ENCODE assay signal across 18 cellular contexts in genomic region chr20:51490635-51491034, GRCh38. TPM values are rescaled to one million over a fixed set of nuclear protein-coding genes. Genes with fewer than 3 reads are reported as not detected.
DNase-seq lines count a peak whose midpoint lies in the region; ATAC-seq and TF ChIP-seq lines count a peak whose summit lies in the region.
"Had no signal": no experiment of that assay in that cellular context is flagged by ENCODE, and none has a peak within 500 bp of the region (broad histone marks: within the 10 kb centered on the region; RNA-seq: fewer than 3 reads in every experiment).

No MANE protein-coding gene starts in this region.

- no peaks in the 10 kb centered on the region for H3K9me3 ChIP-seq in CD4-positive, CD25-positive, alpha-beta regulatory T cell (ENCODE audit: control insufficient read depth in 2 of 2, low read length in 2 of 2)
- H3K9me3 ChIP-seq in Karpas-422 (ENCODE audit: low read length) = no peaks in the 10 kb centered on the region
- H3K9me3 ChIP-seq: BLaER1 treated with 17β-estradiol and CSF1 and Interleukin-3, amounts not matched to agents 10 nM and 100 nM had no signal

- ATAC-seq in activated T-cell treated with anti-CD3 and anti-CD28 coated beads, Interleukin-2, amount 50 U/mL, for 4 hours = no peak
- ATAC-seq in CD4-positive, CD25-positive, alpha-beta regulatory T cell (ENCODE audit: low read depth in 2 of 2) = no peak
- no peak for ATAC-seq in GM21723 (IDR thresholded peaks at IDR 0.05; ENCODE audit: unreplicated experiment)
- ATAC-seq: PC-3 had no signal

- no peak overlapping the region for H3K27ac ChIP-seq in CD4-positive, CD25-positive, alpha-beta regulatory T cell (ENCODE audit: insufficient read depth, low read length, poor library complexity, severe bottlenecking)
- peak overlapping the region; percentile 44; the same call in 1 of the 2 replicates for H3K27ac ChIP-seq in Karpas-422 (ENCODE audit: low read length)
- H3K27ac ChIP-seq: BLaER1 treated with 17β-estradiol and CSF1 and Interleukin-3, amounts not matched to agents 10 nM and 100 nM had no signal

- no peak overlapping the region for H2AFZ ChIP-seq in Karpas-422 (ENCODE audit: low read length)

- peaks cover 87% of the 10 kb centered on the region for H3K4me1 Mint-ChIP-seq in activated T-cell treated with anti-CD3 and anti-CD28 coated beads, Interleukin-2, amount 50 U/mL, for 4 hours (ENCODE audit: low read depth)
- peaks cover 0 to 73% (median 36%) of the 10 kb centered on the region in 4 donors for H3K4me1 Mint-ChIP-seq in CD4-positive, CD25-positive, alpha-beta regulatory T cell
- peaks cover 84% of the 10 kb centered on the region for H3K4me1 Mint-ChIP-seq in mesothelial cell of epicardium

- no peaks in the 10 kb centered on the region for H3K27me3 ChIP-seq in CD4-positive, CD25-positive, alpha-beta regulatory T cell (ENCODE audit: control insufficient read depth, insufficient read depth, low read length)
- H3K27me3 ChIP-seq in Karpas-422 (ENCODE audit: low read length) = no peaks in the 10 kb centered on the region
- H3K27me3 ChIP-seq: BLaER1 treated with 17β-estradiol and CSF1 and Interleukin-3, amounts not matched to agents 10 nM and 100 nM had no signal

- peaks cover 46% of the 10 kb centered on the region for H3K36me3 Mint-ChIP-seq in activated T-cell treated with anti-CD3 and anti-CD28 coated beads, Interleukin-2, amount 50 U/mL, for 4 hours (ENCODE audit: insufficient read depth)
- H3K36me3 Mint-ChIP-seq in CD4-positive, CD25-positive, alpha-beta regulatory T cell = peaks cover 37% of the 10 kb centered on the region
- H3K36me3 Mint-ChIP-seq in mesothelial cell of epicardium = no peaks in the 10 kb centered on the region

- H4K20me1 ChIP-seq in Karpas-422 (ENCODE audit: insufficient read depth, low read depth, low read length) = no peaks in the 10 kb centered on the region

- TF ChIP-seq CTCF in mesothelial cell of epicardium (IDR thresholded peaks at IDR 0.05; ENCODE audit: unreplicated experiment) = no peak

- no peaks in the 10 kb centered on the region for H3K9me3 Mint-ChIP-seq in activated T-cell treated with anti-CD3 and anti-CD28 coated beads, Interleukin-2, amount 50 U/mL, for 4 hours
- H3K9me3 Mint-ChIP-seq in CD4-positive, CD25-positive, alpha-beta regulatory T cell = no peaks in the 10 kb centered on the region
- H3K9me3 Mint-ChIP-seq in mesothelial cell of epicardium = no peaks in the 10 kb centered on the region
- H3K9me3 Mint-ChIP-seq: HFFc6 had no signal

- H3K79me2 ChIP-seq in Karpas-422 (ENCODE audit: low read length) = peaks cover 99% of the 10 kb centered on the region

- DNase-seq in activated T-cell treated with anti-CD3 and anti-CD28 coated beads, Interleukin-2, amount 50 U/mL, for 1 hour = peak; percentile 14
- DNase-seq in activated T-cell treated with anti-CD3 and anti-CD28 coated beads, Interleukin-2, amount 50 U/mL, for 4 hours = no peak
- DNase-seq in CD4-positive, CD25-positive, alpha-beta regulatory T cell = no peak
- no peak for DNase-seq in Karpas-422
- no peak for DNase-seq in mesothelial cell of epicardium (ENCODE audit: low spot score in 2 of 2, unreplicated experiment in 2 of 2)
- DNase-seq in superior temporal gyrus (ENCODE audit: extremely low spot score) = no peak
- DNase-seq: COR-L47, GDM1, H7, HFFc6, NCI-H1436, NCI-H2029, NCI-H345, NCI-H524 treated with DMSO at 0.1 percent for 48 hours, PC-3, RPMI8226 had no signal

- peak overlapping the region in 2 of 3 donors; percentile 29 to 31 for H3K27ac Mint-ChIP-seq in CD4-positive, CD25-positive, alpha-beta regulatory T cell
- peak overlapping the region; percentile 39 for H3K27ac Mint-ChIP-seq in mesothelial cell of epicardium
- H3K27ac Mint-ChIP-seq: HFFc6 had no signal

- peaks cover 33% of the 10 kb centered on the region for H3K4me1 ChIP-seq in CD4-positive, CD25-positive, alpha-beta regulatory T cell (ENCODE audit: control insufficient read depth, insufficient read depth, low read length, poor library complexity, severe bottlenecking)
- peaks cover 3% of the 10 kb centered on the region for H3K4me1 ChIP-seq in Karpas-422 (ENCODE audit: low read length)

- H3K9me2 ChIP-seq in Karpas-422 (replicated peaks; ENCODE audit: insufficient read depth, low read length) = no peaks in the 10 kb centered on the region

- no peaks in the 10 kb centered on the region for H3K27me3 Mint-ChIP-seq in activated T-cell treated with anti-CD3 and anti-CD28 coated beads, Interleukin-2, amount 50 U/mL, for 4 hours (ENCODE audit: low read depth)
- H3K27me3 Mint-ChIP-seq in CD4-positive, CD25-positive, alpha-beta regulatory T cell = no peaks in the 10 kb centered on the region
- H3K27me3 Mint-ChIP-seq in mesothelial cell of epicardium (ENCODE audit: low read depth) = no peaks in the 10 kb centered on the region

- peaks cover 42% of the 10 kb centered on the region for H3K36me3 ChIP-seq in CD4-positive, CD25-positive, alpha-beta regulatory T cell (ENCODE audit: control insufficient read depth, insufficient read depth, low read length)
- peaks cover 26% of the 10 kb centered on the region; the same call in 1 of the 2 replicates for H3K36me3 ChIP-seq in Karpas-422 (ENCODE audit: insufficient read depth, low read length)

- no peak overlapping the region for H3K4me3 Mint-ChIP-seq in activated T-cell treated with anti-CD3 and anti-CD28 coated beads, Interleukin-2, amount 50 U/mL, for 4 hours
- no peak overlapping the region for H3K4me3 Mint-ChIP-seq in CD4-positive, CD25-positive, alpha-beta regulatory T cell
- no peak overlapping the region for H3K4me3 Mint-ChIP-seq in mesothelial cell of epicardium
- H3K4me3 Mint-ChIP-seq: HFFc6 had no signal

- H3K4me3 ChIP-seq in CD4-positive, CD25-positive, alpha-beta regulatory T cell (ENCODE audit: low read depth, low read length) = no peak overlapping the region
- H3K4me3 ChIP-seq in Karpas-422 (ENCODE audit: low read length) = no peak overlapping the region
- H3K4me3 ChIP-seq: BLaER1 treated with 17β-estradiol and CSF1 and Interleukin-3, amounts not matched to agents 10 nM and 100 nM had no signal

- no peak overlapping the region for H3K4me2 ChIP-seq in Karpas-422 (ENCODE audit: low read depth, low read length, poor library complexity, severe bottlenecking)

- no peak overlapping the region for H3K9ac ChIP-seq in Karpas-422 (ENCODE audit: low read length)
- H3K9ac ChIP-seq: BLaER1 treated with 17β-estradiol and CSF1 and Interleukin-3, amounts not matched to agents 10 nM and 100 nM had no signal

RNA-seq across cellular contexts. Expression of gene NFATC2, which starts 51.9 kb away (rescaled TPM):
- 10 to 100 TPM; 48.3 to 51.4 (median 48.9) TPM for total RNA-seq in activated T-cell treated with anti-CD3 and anti-CD28 coated beads, Interleukin-2, amount 50 U/mL, for 4 hours
- 56.8 TPM for total RNA-seq in CD4-positive, CD25-positive, alpha-beta regulatory T cell
- polyA plus RNA-seq in CD4-positive, CD25-positive, alpha-beta regulatory T cell = 10 to 100 TPM; 11.0 to 17.6 (median 13.5) TPM
- total RNA-seq in Karpas-422 (2014; rRNA removed; shearing (Covaris generic); ENCODE audit: low replicate concordance) = 22.5 and 32.3 TPM in 2 replicates
- total RNA-seq in mesothelial cell of epicardium = 13.1 to 14.0 TPM (median 14.0 TPM) in 3 replicates
